1 cellular context compared by ENCODE assay signal in genomic region chr3:126375835-126376331, GRCh38.
TF ChIP-seq lines count a peak whose summit lies in the region.

No MANE protein-coding gene starts in this region.

TF ChIP-seq in HepG2, 621 proteins besides CTCF, POLR2A, EP300 and RAD21:
- TF ChIP-seq DRAP1 (CRISPR knock-in tag; IDR thresholded peaks at IDR 0.05) = no peak
- TF ChIP-seq ZNF687 (CRISPR knock-in tag; IDR thresholded peaks at IDR 0.05) = peak; percentile 32; the same call in 1 of the 2 replicates
